In the genomic region with DNA sequence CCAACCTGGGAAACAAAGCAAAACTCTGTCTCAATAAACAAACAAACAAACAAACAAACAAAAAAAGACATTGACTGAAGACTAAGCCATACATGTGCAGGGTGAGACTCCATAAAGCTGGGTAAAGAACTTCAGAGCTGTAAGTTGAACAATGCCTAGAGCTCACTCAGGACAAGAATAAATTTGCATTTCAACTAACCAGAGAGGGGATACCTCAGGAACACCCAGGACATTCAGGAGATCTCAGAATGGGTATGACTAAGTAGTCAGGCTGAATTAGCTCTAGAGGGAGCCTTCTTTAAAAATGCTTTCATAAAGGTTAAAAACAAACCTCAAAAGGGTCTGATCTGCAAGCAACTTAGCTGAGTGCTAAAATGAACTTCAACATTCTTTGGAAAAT, we compare ENCODE assay signal across 24 cellular contexts.
"Had no signal": no experiment of that assay in that cellular context is flagged by ENCODE, and none has a peak within 500 bp of the region (broad histone marks: within the 10 kb centered on the region; RNA-seq: fewer than 3 reads in every experiment).

No MANE protein-coding gene starts in this region.

- H3K27ac ChIP-seq: brain microvascular endothelial cell had no signal

- H3K4me3 Mint-ChIP-seq: activated B cell treated with CpG ODN at 0.5 μM for 24 hours; activated CD4-positive, alpha-beta memory T cell treated with anti-CD3 and anti-CD28 coated beads, Interleukin-2, amount 10 ng/mL, durations not matched to agents 7 days and 5 days; activated CD4-positive, alpha-beta T cell treated with anti-CD3 and anti-CD28 coated beads, Interleukin-2, amount 10 ng/mL, durations not matched to agents 7 days and 5 days; activated naive CD4-positive, alpha-beta T cell treated with anti-CD3 and anti-CD28 coated beads for 36 hours; activated naive CD8-positive, alpha-beta T cell; activated T-helper 17 cell treated with anti-CD3 and anti-CD28 coated beads, Interleukin-2, amount 50 U/mL, for 72 hours; T-helper 1 cell treated with Interleukin-12 subunit alpha and Interleukin-12 subunit beta and Interleukin-4 antibody, amounts not matched to agents 30 μg/mL and 1 μg/mL, for 36 hours had no signal

- DNase-seq: activated B cell treated with CpG ODN at 0.5 μM for 24 hours; activated CD4-positive, alpha-beta memory T cell treated with anti-CD3 and anti-CD28 coated beads, Interleukin-2, amount 10 ng/mL, durations not matched to agents 7 days and 5 days; activated CD4-positive, alpha-beta T cell treated with anti-CD3 and anti-CD28 coated beads for 1 hour; activated CD4-positive, alpha-beta T cell treated with anti-CD3 and anti-CD28 coated beads, Interleukin-2, amount 10 ng/mL, durations not matched to agents 7 days and 5 days; activated gamma-delta T cell; activated naive CD4-positive, alpha-beta T cell treated with anti-CD3 and anti-CD28 coated beads for 36 hours; activated T-cell treated with anti-CD3 and anti-CD28 coated beads for 4 hours; activated T-cell treated with anti-CD3 and anti-CD28 coated beads, Interleukin-2, amount 50 U/mL, for 48 hours; amygdala; brain microvascular endothelial cell; cerebellar nuclear complex; Karpas-422; NCI-H1105 treated with DMSO at 0.1 percent for 48 hours; NCI-H1436 treated with DMSO at 0.1 percent for 48 hours; NCI-H187; NCI-H2081; NCI-H510A treated with DMSO at 0.1 percent for 48 hours; NCI-H69; NK-92 treated with Interleukin-12 subunit alpha and Interleukin-12 subunit beta, amount 100 ng/mL, for 24 hours; PC-3; SHP77 treated with DMSO at 0.1 percent for 48 hours had no signal

- H3K27ac Mint-ChIP-seq: activated B cell treated with CpG ODN at 0.5 μM for 24 hours; activated CD4-positive, alpha-beta memory T cell treated with anti-CD3 and anti-CD28 coated beads, Interleukin-2, amount 10 ng/mL, durations not matched to agents 7 days and 5 days; activated CD4-positive, alpha-beta T cell treated with anti-CD3 and anti-CD28 coated beads, Interleukin-2, amount 10 ng/mL, durations not matched to agents 7 days and 5 days; activated naive CD4-positive, alpha-beta T cell treated with anti-CD3 and anti-CD28 coated beads for 36 hours; activated naive CD8-positive, alpha-beta T cell; activated T-helper 17 cell treated with anti-CD3 and anti-CD28 coated beads, Interleukin-2, amount 50 U/mL, for 72 hours; T-helper 1 cell treated with Interleukin-12 subunit alpha and Interleukin-12 subunit beta and Interleukin-4 antibody, amounts not matched to agents 30 μg/mL and 1 μg/mL, for 36 hours had no signal

- ATAC-seq: activated T-helper 17 cell treated with anti-CD3 and anti-CD28 coated beads, Interleukin-2, amount 50 U/mL, for 72 hours; PC-3 had no signal

- H3K4me1 Mint-ChIP-seq: activated B cell treated with CpG ODN at 0.5 μM for 24 hours; activated CD4-positive, alpha-beta memory T cell treated with anti-CD3 and anti-CD28 coated beads, Interleukin-2, amount 10 ng/mL, durations not matched to agents 7 days and 5 days; activated CD4-positive, alpha-beta T cell treated with anti-CD3 and anti-CD28 coated beads, Interleukin-2, amount 10 ng/mL, durations not matched to agents 7 days and 5 days; activated T-helper 17 cell treated with anti-CD3 and anti-CD28 coated beads, Interleukin-2, amount 50 U/mL, for 72 hours had no signal

- H3K27me3 ChIP-seq: brain microvascular endothelial cell had no signal

- H3K36me3 ChIP-seq: brain microvascular endothelial cell had no signal
